Comparison of ENCODE assay signal across 9 cellular contexts in the genomic region with DNA sequence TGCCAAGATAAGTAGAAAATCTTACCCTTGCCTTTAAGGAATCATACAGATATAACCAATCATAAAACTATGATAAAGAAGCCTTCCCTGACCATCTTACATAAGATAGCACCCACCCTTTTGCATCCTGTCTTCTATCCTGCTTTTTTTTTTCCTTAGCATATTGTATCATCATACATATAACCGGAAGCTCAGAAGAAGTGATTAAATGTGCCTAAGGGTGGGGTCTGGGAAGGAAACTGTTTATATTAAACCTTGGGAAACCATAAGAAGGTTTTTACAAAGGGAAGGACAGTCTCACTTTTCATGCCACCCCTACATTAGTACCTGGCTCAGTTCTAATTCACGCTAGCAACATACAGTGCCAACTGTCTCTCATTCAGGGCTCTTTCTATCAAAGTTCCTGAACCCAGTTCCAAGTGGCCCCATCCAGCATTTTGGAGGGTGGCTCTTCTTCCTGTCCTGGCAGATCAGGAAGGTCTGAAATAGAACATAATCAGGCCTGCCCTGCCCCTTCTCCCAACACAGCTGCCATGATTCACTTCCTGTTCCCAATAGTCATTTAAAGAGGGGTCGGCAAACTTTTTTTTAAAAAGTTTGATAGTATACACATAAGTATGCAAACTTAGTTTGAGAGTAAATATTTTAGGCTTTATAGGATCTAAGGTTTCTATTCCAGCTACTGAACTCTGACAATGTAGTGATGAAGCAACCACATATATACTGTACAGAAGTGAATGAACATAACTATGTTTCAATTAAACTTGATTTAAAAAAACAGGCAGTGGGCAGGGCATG.
A peak's percentile ranks its signal among the peaks of the same experiment; 100 is the strongest.
DNase-seq lines count a peak whose midpoint lies in the region; ATAC-seq, FAIRE-seq and TF ChIP-seq lines count a peak whose summit lies in the region.
"Had no signal": no experiment of that assay in that cellular context is flagged by ENCODE, and none has a peak within 500 bp of the region (broad histone marks: within the 10 kb centered on the region; RNA-seq: fewer than 3 reads in every experiment).

No MANE protein-coding gene starts in this region.

- CTCF ChIA-PET in endothelial cell of umbilical vein (lab: Charles Lee) = interaction anchor here (1.0 to 17.3 kb wide), 16 partner anchors 8 to 438 kb away, joined by 3 to 671 read pairs (median 8); partner anchors contain the start of gene LUZP1
- CTCF ChIA-PET in naive thymus-derived CD4-positive, alpha-beta T cell (lab: Charles Lee) = interaction anchor here (0.7 to 7.7 kb wide), 5 partner anchors 34 to 535 kb away, joined by 3 to 295 read pairs (median 5); partner anchors contain the start of gene LUZP1

- no peaks in the 10 kb centered on the region for H4K20me1 ChIP-seq in endothelial cell of umbilical vein (replicated peaks; ENCODE audit: control insufficient read depth, extremely low read depth, insufficient read depth, low read length)

- no peak overlapping the region for H2AFZ ChIP-seq in endothelial cell of umbilical vein (ENCODE audit: low read depth, low read length)

- H3K4me1 Mint-ChIP-seq in CD4-positive, CD25-positive, alpha-beta regulatory T cell = peaks cover 16 to 63% (median 53%) of the 10 kb centered on the region in 4 donors
- peaks cover 35 to 61% (median 41%) of the 10 kb centered on the region in 7 donors for H3K4me1 Mint-ChIP-seq in naive thymus-derived CD4-positive, alpha-beta T cell

- peak overlapping the region; percentile 65 to 95 (median 94) for H3K27ac Mint-ChIP-seq in CD4-positive, CD25-positive, alpha-beta regulatory T cell
- peak overlapping the region in 8 of 9 donors; percentile 7 to 81 (median 45) for H3K27ac Mint-ChIP-seq in naive thymus-derived CD4-positive, alpha-beta T cell

- no peaks in the 10 kb centered on the region for H3K9me1 ChIP-seq in endothelial cell of umbilical vein (replicated peaks; ENCODE audit: control insufficient read depth, extremely low read depth, insufficient read depth, low read length)

- DNase-seq in CD4-positive, CD25-positive, alpha-beta regulatory T cell = no peak
- no peak for DNase-seq in Peyer's patch
- DNase-seq in endothelial cell of umbilical vein (ENCODE audit: low read depth, low spot score) = peak; percentile 70
- no peak for DNase-seq in naive thymus-derived CD4-positive, alpha-beta T cell
- no peak for DNase-seq in NCI-H187 treated with DMSO at 0.1 percent for 48 hours (lab: John Stamatoyannopoulos, UW)
- no peak for DNase-seq in WERI-Rb-1
- DNase-seq in epidermal melanocyte (ENCODE audit: insufficient read length, low spot score) = no peak

- H3K9me3 ChIP-seq in CD4-positive, CD25-positive, alpha-beta regulatory T cell (ENCODE audit: control insufficient read depth in 2 of 2, low read length in 2 of 2) = no peaks in the 10 kb centered on the region
- H3K9me3 ChIP-seq in Peyer's patch (no peaks in the 10 kb centered on the region), endothelial cell of umbilical vein (replicated peaks; ENCODE audit: control insufficient read depth, insufficient read depth, low read length) (no peaks in the 10 kb centered on the region), WERI-Rb-1 (ENCODE audit: severe bottlenecking) (no peaks in the 10 kb centered on the region)
- H3K9me3 ChIP-seq in naive thymus-derived CD4-positive, alpha-beta T cell (ENCODE audit: control insufficient read depth in 2 of 3, low read length in 3 of 3) = no peaks in the 10 kb centered on the region

- TF ChIP-seq POLR2A in Peyer's patch (IDR thresholded peaks at IDR 0.05) = no peak
- TF ChIP-seq POLR2A in endothelial cell of umbilical vein (IDR thresholded peaks at IDR 0.05; ENCODE audit: low read depth, low read length) = no peak

- intact Hi-C loops in endothelial cell of umbilical vein (cut with micrococcal nuclease) = loop anchor here (1.0 kb wide), 1 partner anchor 66 kb away; the partner anchor contains the start of gene LUZP1
- intact Hi-C loops in naive thymus-derived CD4-positive, alpha-beta T cell (cut with micrococcal nuclease) = loop anchor here (2.0 to 5.0 kb wide), 3 partner anchors 17 to 65 kb away; partner anchors contain the start of gene LUZP1 (in 1 of the 2)

- peak overlapping the region in 2 of 4 donors; percentile 8 to 56 for H3K4me3 Mint-ChIP-seq in CD4-positive, CD25-positive, alpha-beta regulatory T cell
- H3K4me3 Mint-ChIP-seq in naive thymus-derived CD4-positive, alpha-beta T cell = no peak overlapping the region

- no peak for ATAC-seq in CD4-positive, CD25-positive, alpha-beta regulatory T cell (ENCODE audit: low read depth in 2 of 2)
- ATAC-seq in naive thymus-derived CD4-positive, alpha-beta T cell = no peak
- no peak for ATAC-seq in GM21619 (IDR thresholded peaks at IDR 0.05; ENCODE audit: unreplicated experiment)

- H3K9me3 Mint-ChIP-seq in CD4-positive, CD25-positive, alpha-beta regulatory T cell = peaks cover 0 to 1% (median 0%) of the 10 kb centered on the region in 7 donors
- no peaks in the 10 kb centered on the region for H3K9me3 Mint-ChIP-seq in naive thymus-derived CD4-positive, alpha-beta T cell

- peaks cover 70% of the 10 kb centered on the region for H3K79me2 ChIP-seq in endothelial cell of umbilical vein (ENCODE audit: control insufficient read depth, insufficient read depth, low read length)

- POLR2A ChIA-PET in endothelial cell of umbilical vein (lab: Charles Lee) = interaction anchor here (0.9 to 1.4 kb wide), 4 partner anchors 62 to 76 kb away, joined by 4 to 8 read pairs (median 4); partner anchors contain the start of gene LUZP1
- POLR2A ChIA-PET in naive thymus-derived CD4-positive, alpha-beta T cell (lab: Charles Lee) = interaction anchor here (0.6 to 1.5 kb wide), 3 partner anchors 9 to 723 kb away, joined by 3 to 6 read pairs (median 3); partner anchors contain the start of gene HMGCL

- no peaks in the 10 kb centered on the region for H3K36me3 ChIP-seq in CD4-positive, CD25-positive, alpha-beta regulatory T cell (ENCODE audit: control insufficient read depth, insufficient read depth, low read length)
- H3K36me3 ChIP-seq in Peyer's patch (peaks cover 0 to 2% (median 0%) of the 10 kb centered on the region in 3 donors), endothelial cell of umbilical vein (ENCODE audit: control insufficient read depth in 2 of 2, extremely low read depth in 1 of 2, insufficient read depth in 2 of 2, low read length in 2 of 2) (peaks cover 6 to 7% of the 10 kb centered on the region in 2 experiments), WERI-Rb-1 (peaks cover 5% of the 10 kb centered on the region)
- no peaks in the 10 kb centered on the region for H3K36me3 ChIP-seq in naive thymus-derived CD4-positive, alpha-beta T cell (ENCODE audit: control insufficient read depth in 2 of 3, insufficient read depth in 3 of 3, low read length in 3 of 3)

- no peaks in the 10 kb centered on the region for H3K27me3 ChIP-seq in CD4-positive, CD25-positive, alpha-beta regulatory T cell (ENCODE audit: control insufficient read depth, insufficient read depth, low read length)
- H3K27me3 ChIP-seq in Peyer's patch = no peaks in the 10 kb centered on the region
- no peaks in the 10 kb centered on the region for H3K27me3 ChIP-seq in endothelial cell of umbilical vein (ENCODE audit: control insufficient read depth in 2 of 2, insufficient read depth in 2 of 2, low read length in 2 of 2)
- no peaks in the 10 kb centered on the region for H3K27me3 ChIP-seq in naive thymus-derived CD4-positive, alpha-beta T cell (ENCODE audit: control insufficient read depth in 2 of 2, insufficient read depth in 2 of 2, low read length in 2 of 2)
- H3K27me3 ChIP-seq in WERI-Rb-1 (ENCODE audit: insufficient read depth, low read depth, severe bottlenecking) = no peaks in the 10 kb centered on the region

- peak overlapping the region; percentile 21 for H3K9ac ChIP-seq in endothelial cell of umbilical vein (replicated peaks; ENCODE audit: extremely low read depth, insufficient read depth, low read length)

- H3K27ac ChIP-seq in CD4-positive, CD25-positive, alpha-beta regulatory T cell (ENCODE audit: insufficient read depth, low read length, poor library complexity, severe bottlenecking) = no peak overlapping the region
- H3K27ac ChIP-seq in Peyer's patch (peak overlapping the region in 3 of 4 donors; percentile 49 to 72 (median 62)), endothelial cell of umbilical vein (ENCODE audit: insufficient read depth, low read depth, low read length) (peak overlapping the region; percentile 73), WERI-Rb-1 (no peak overlapping the region; the same call in 1 of the 2 replicates)
- no peak overlapping the region for H3K27ac ChIP-seq in naive thymus-derived CD4-positive, alpha-beta T cell (ENCODE audit: low read depth, low read length)

- TSS peak; percentile 20 for BruUV-seq in endothelial cell of umbilical vein (replicated peaks; lab: Mats Ljungman, UMichigan)

- H3K4me3 ChIP-seq in CD4-positive, CD25-positive, alpha-beta regulatory T cell (ENCODE audit: low read depth, low read length) = no peak overlapping the region
- H3K4me3 ChIP-seq in Peyer's patch = no peak overlapping the region
- H3K4me3 ChIP-seq in endothelial cell of umbilical vein (replicated peaks in 1 of 3; ENCODE audit: insufficient read depth in 1 of 3, low read depth in 1 of 3, low read length in 3 of 3) = peak overlapping the region in 1 of 3 experiments; percentile 28
- no peak overlapping the region for H3K4me3 ChIP-seq in naive thymus-derived CD4-positive, alpha-beta T cell (ENCODE audit: low read length)
- no peak overlapping the region for H3K4me3 ChIP-seq in WERI-Rb-1 (ENCODE audit: low read depth, low read length)

- peaks cover 25% of the 10 kb centered on the region for H3K4me1 ChIP-seq in CD4-positive, CD25-positive, alpha-beta regulatory T cell (ENCODE audit: control insufficient read depth, insufficient read depth, low read length, poor library complexity, severe bottlenecking)
- H3K4me1 ChIP-seq in Peyer's patch = peaks cover 0 to 57% (median 14%) of the 10 kb centered on the region in 4 donors
- peaks cover 66% of the 10 kb centered on the region for H3K4me1 ChIP-seq in endothelial cell of umbilical vein (ENCODE audit: control insufficient read depth, extremely low read depth, insufficient read depth, low read length)
- peaks cover 20 to 34% of the 10 kb centered on the region in 2 donors for H3K4me1 ChIP-seq in naive thymus-derived CD4-positive, alpha-beta T cell (ENCODE audit: control insufficient read depth in 2 of 2, insufficient read depth in 2 of 2, low read length in 2 of 2)

- no peaks in the 10 kb centered on the region for H3K27me3 Mint-ChIP-seq in CD4-positive, CD25-positive, alpha-beta regulatory T cell
- no peaks in the 10 kb centered on the region for H3K27me3 Mint-ChIP-seq in naive thymus-derived CD4-positive, alpha-beta T cell

- dilution Hi-C loops in endothelial cell of umbilical vein (cut with MboI; ENCODE audit: extremely low pct_ligation_motif_present, low sequenced_read_pairs) = no loop called here

- H3K36me3 Mint-ChIP-seq in CD4-positive, CD25-positive, alpha-beta regulatory T cell = peaks cover 10% of the 10 kb centered on the region
- H3K36me3 Mint-ChIP-seq in naive thymus-derived CD4-positive, alpha-beta T cell = peaks cover 0 to 11% (median 0%) of the 10 kb centered on the region in 5 donors

- peak; percentile 83 for FAIRE-seq in endothelial cell of umbilical vein (lab: Jason Lieb, UNC)
- FAIRE-seq: islet of Langerhans had no signal

- H3K4me2 ChIP-seq in endothelial cell of umbilical vein (ENCODE audit: insufficient read depth, low read length) = peak overlapping the region; percentile 69

- TF ChIP-seq CTCF in Peyer's patch (IDR thresholded peaks at IDR 0.05) (no peak), endothelial cell of umbilical vein (IDR thresholded peaks at IDR 0.05; ENCODE audit: extremely low read depth in 1 of 2, insufficient read depth in 1 of 2, low read depth in 1 of 2, low read length in 2 of 2) (no peak), WERI-Rb-1 (IDR thresholded peaks at IDR 0.05; ENCODE audit: low read depth, low read length) (no peak)

Comparison
In these comparisons a context has a peak if more than half of its experiments do, and no peak if none do; other contexts are left out.
1. H3K27ac ChIP-seq: peak in Peyer's patch (3 of 4) and endothelial cell of umbilical vein (single experiment); none in CD4-positive, CD25-positive, alpha-beta regulatory T cell (single experiment), naive thymus-derived CD4-positive, alpha-beta T cell (single experiment) and WERI-Rb-1 (single experiment).